ENCODE assay signal across 8 cellular contexts in genomic region chr18:2545155-2545554, GRCh38.
"Had no signal": no experiment of that assay in that cellular context is flagged by ENCODE, and none has a peak within 500 bp of the region (broad histone marks: within the 10 kb centered on the region; RNA-seq: fewer than 3 reads in every experiment).

No MANE protein-coding gene starts in this region.

- ATAC-seq: HCT116 had no signal

- DNase-seq: GM23248, GOT3, H7, HFFc6, IMR-90, KBM-7 had no signal

- FAIRE-seq: HTR-8/SVneo had no signal
